23 cellular contexts compared by ENCODE assay signal in the genomic region with DNA sequence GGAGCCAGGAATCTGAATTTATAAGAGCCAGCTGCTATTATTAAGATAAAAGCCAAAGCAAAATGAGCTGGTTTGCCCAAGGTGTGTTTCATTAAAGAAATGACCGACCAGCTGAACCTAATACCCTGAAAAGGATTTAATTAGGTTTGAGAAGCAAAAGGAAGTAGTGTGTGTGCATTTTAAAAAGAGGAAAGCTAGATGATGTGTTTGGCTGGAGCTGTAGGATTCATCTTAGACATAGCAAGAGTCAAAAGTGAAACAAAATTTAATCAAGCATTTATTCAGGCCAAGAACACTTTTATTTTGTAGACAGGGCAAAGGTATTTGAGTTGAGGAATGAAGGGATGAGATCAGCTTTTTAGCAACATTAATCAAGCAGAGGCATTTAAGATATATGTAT. TPM values are rescaled to one million over a fixed set of nuclear protein-coding genes. Genes with fewer than 3 reads are reported as not detected.
A peak's percentile ranks its signal among the peaks of the same experiment; 100 is the strongest.
DNase-seq lines count a peak whose midpoint lies in the region; ATAC-seq, FAIRE-seq and TF ChIP-seq lines count a peak whose summit lies in the region.
"Had no signal": no experiment of that assay in that cellular context is flagged by ENCODE, and none has a peak within 500 bp of the region (broad histone marks: within the 10 kb centered on the region; RNA-seq: fewer than 3 reads in every experiment).

No MANE protein-coding gene starts in this region.

- H3K9me3 Mint-ChIP-seq in mesothelial cell of epicardium, result no peaks in the 10 kb centered on the region
- H3K9me3 Mint-ChIP-seq: CD4-positive, alpha-beta memory T cell had no signal

- H3K27ac Mint-ChIP-seq in mesothelial cell of epicardium, result peak overlapping the region; percentile 74
- H3K27ac Mint-ChIP-seq: CD4-positive, alpha-beta memory T cell had no signal

- no peak overlapping the region for H3K4me3 Mint-ChIP-seq in mesothelial cell of epicardium
- H3K4me3 Mint-ChIP-seq: CD4-positive, alpha-beta memory T cell had no signal

- no peaks in the 10 kb centered on the region for H3K27me3 Mint-ChIP-seq in mesothelial cell of epicardium (ENCODE audit: low read depth)
- H3K27me3 Mint-ChIP-seq: CD4-positive, alpha-beta memory T cell had no signal

- ATAC-seq in GM18858 (IDR thresholded peaks at IDR 0.05; ENCODE audit: unreplicated experiment) (peak; percentile 72), HG02623 (IDR thresholded peaks at IDR 0.05; ENCODE audit: unreplicated experiment) (no peak)
- ATAC-seq: A549 had no signal

- DNase-seq in D721Med (ENCODE audit: insufficient read length, low spot score) (no peak), NCI-H524 (lab: John Stamatoyannopoulos, UW) (peak; percentile 41 to 76), mesothelial cell of epicardium (ENCODE audit: low spot score in 2 of 2, unreplicated experiment in 2 of 2) (no peak), NCI-H2081 (lab: John Stamatoyannopoulos, UW) (no peak), HuH-7.5 (ENCODE audit: low spot score) (no peak), GM19238 (ENCODE audit: insufficient read length, low spot score) (no peak)
- DNase-seq: Caco-2; CD4-positive, alpha-beta memory T cell; GOT3; HCEC 1CT; IMR-90; MV-4-11; NCI-H1105 treated with DMSO at 0.1 percent for 48 hours; NCI-H2029 treated with DMSO at 0.1 percent for 48 hours; NCI-H446 treated with DMSO at 0.1 percent for 48 hours; NCI-H748 treated with DMSO at 0.1 percent for 48 hours; T1000 had no signal

- H3K36me3 Mint-ChIP-seq in mesothelial cell of epicardium, result no peaks in the 10 kb centered on the region
- H3K36me3 Mint-ChIP-seq: CD4-positive, alpha-beta memory T cell had no signal

- H3K4me1 Mint-ChIP-seq in mesothelial cell of epicardium, result peaks cover 14% of the 10 kb centered on the region
- H3K4me1 Mint-ChIP-seq: CD4-positive, alpha-beta memory T cell had no signal

- FAIRE-seq in D721Med (lab: Jason Lieb, UNC), result peak; percentile 60
- FAIRE-seq: A549, G401.6, HTR-8/SVneo, RCC 7860 had no signal

- no peak for TF ChIP-seq CTCF in D721Med (IDR thresholded peaks at IDR 0.05; ENCODE audit: insufficient read depth, missing control alignments)
- no peak for TF ChIP-seq CTCF in mesothelial cell of epicardium (IDR thresholded peaks at IDR 0.05; ENCODE audit: unreplicated experiment)

RNA-seq across cellular contexts. Expression of a gene that starts 43.6 kb away (rescaled TPM):
- 75.8 to 79.9 TPM (median 76.7 TPM) in 3 replicates for total RNA-seq in mesothelial cell of epicardium

Comparison
In these comparisons a context has a peak if more than half of its experiments do, and no peak if none do; other contexts are left out.
1. DNase-seq: peak in NCI-H524 (2 of 2); none in D721Med (single experiment), mesothelial cell of epicardium (0 of 2), NCI-H2081 (0 of 2), HuH-7.5 (single experiment) and GM19238 (single experiment).